ENCODE assay signal across 1 cellular context in genomic region chr6:149342525-149342924, GRCh38.
TF ChIP-seq lines count a peak whose summit lies in the region.

No MANE protein-coding gene starts in this region.

TF ChIP-seq in WTC11, 78 proteins besides CTCF, POLR2A, EP300 and RAD21 (continued from another document):
- TF ChIP-seq AR (CRISPR knock-in tag; IDR thresholded peaks at IDR 0.05) = no peak
- no peak for TF ChIP-seq SOX15 (CRISPR knock-in tag; IDR thresholded peaks at IDR 0.05)
- TF ChIP-seq ZSCAN18 (CRISPR knock-in tag; IDR thresholded peaks at IDR 0.05) = no peak
- TF ChIP-seq NR3C1 (CRISPR knock-in tag; conservative IDR thresholded peaks at IDR 0.05; ENCODE audit: low read depth) = no peak
- no peak for TF ChIP-seq ZNF219 (CRISPR knock-in tag; IDR thresholded peaks at IDR 0.05; ENCODE audit: borderline replicate concordance)
- TF ChIP-seq JUN (CRISPR knock-in tag; IDR thresholded peaks at IDR 0.05) = no peak
- no peak for TF ChIP-seq ZNF671 (CRISPR knock-in tag; IDR thresholded peaks at IDR 0.05)
- no peak for TF ChIP-seq ZNF423 (CRISPR knock-in tag; IDR thresholded peaks at IDR 0.05)
- TF ChIP-seq TEAD1 (CRISPR knock-in tag; IDR thresholded peaks at IDR 0.05) = no peak
